Comparison of ENCODE assay signal across 8 cellular contexts in the genomic region with DNA sequence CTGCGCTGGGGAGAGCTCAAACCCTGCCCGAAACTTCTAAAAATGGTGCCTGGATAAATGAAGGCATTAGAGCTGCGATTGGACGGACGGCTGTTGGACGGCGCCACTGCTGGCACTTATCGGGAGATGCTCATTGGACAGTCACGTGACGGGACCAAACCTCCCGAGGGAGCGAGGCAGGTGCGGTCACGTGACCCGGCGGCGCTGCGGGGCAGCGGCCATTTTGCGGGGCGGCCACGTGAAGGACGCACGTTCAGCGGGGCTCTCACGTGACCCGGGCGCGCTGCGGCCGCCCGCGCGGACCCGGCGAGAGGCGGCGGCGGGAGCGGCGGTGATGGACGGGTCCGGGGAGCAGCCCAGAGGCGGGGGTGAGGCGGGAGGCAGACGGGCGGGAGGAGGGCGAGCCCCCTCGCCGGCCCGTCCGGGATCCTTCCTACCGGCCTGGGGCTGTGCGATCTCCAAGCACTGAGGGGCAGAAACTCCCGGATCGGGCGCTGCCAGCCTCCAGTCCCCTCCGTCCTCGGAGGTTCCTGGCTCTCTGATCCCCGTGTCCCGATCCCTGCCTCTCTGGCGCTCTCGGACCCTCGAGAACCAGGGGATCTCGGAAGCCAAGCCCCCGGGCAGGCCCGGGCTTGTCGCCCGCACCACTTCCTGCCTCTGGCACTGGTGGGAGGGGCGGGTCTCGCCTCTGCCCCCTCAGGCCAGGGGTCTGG. TPM values are rescaled to one million over a fixed set of nuclear protein-coding genes. Genes with fewer than 3 reads are reported as not detected.
DNase-seq lines count a peak whose midpoint lies in the region; ATAC-seq and TF ChIP-seq lines count a peak whose summit lies in the region.

A gene (plus strand): TSS at position 281 of the 713 bp plus-strand sequence. CDS start 54 bp downstream, at position 335.

- TF ChIP-seq CTCF in GM10248 (IDR thresholded peaks at IDR 0.05; ENCODE audit: control extremely low read depth, extremely low read depth, low read depth, missing control alignments) = no peak
- no peak for TF ChIP-seq CTCF in osteoblast (IDR thresholded peaks at IDR 0.05; ENCODE audit: extremely low read depth, low read depth, low read length)
- peak in 1 of 3 experiments; percentile 29 for TF ChIP-seq CTCF in testis (IDR thresholded peaks at IDR 0.05)

- TF ChIP-seq POLR2A in testis (IDR thresholded peaks at IDR 0.05) = no peak

- H3K9me3 ChIP-seq in osteoblast (ENCODE audit: low read depth, low read length) (no peaks in the 10 kb centered on the region), testis (no peaks in the 10 kb centered on the region)

- no peaks in the 10 kb centered on the region for H3K27me3 ChIP-seq in osteoblast (ENCODE audit: insufficient read depth, low read length)
- H3K27me3 ChIP-seq in testis = no peaks in the 10 kb centered on the region

- 0% methylated on average over 8 to 71 of the region's 71 CpGs for WGBS in testis, 2 donors

- H3K36me3 Mint-ChIP-seq in activated naive CD8-positive, alpha-beta T cell = peaks cover 3% of the 10 kb centered on the region

- peak within 1 kb of the TSS; percentile 96 for H3K4me3 ChIP-seq in osteoblast (ENCODE audit: insufficient read depth, low read length)
- peak within 1 kb of the TSS; percentile 81 to 82 for H3K4me3 ChIP-seq in testis

- CTCF ChIA-PET in GM10248 (lab: Yijun Ruan, JAX) = interaction anchor here (1.1 to 2.1 kb wide), 2 partner anchors 16 to 45 kb away, joined by 3 to 11 read pairs; no protein-coding TSS in a partner anchor

- intact Hi-C loops in testis (cut with DNase I; ENCODE audit: low total_unique reads) = no loop called here

- peak; percentile 77 for ATAC-seq in HG02588 (IDR thresholded peaks at IDR 0.05; ENCODE audit: unreplicated experiment)

- peaks cover 32% of the 10 kb centered on the region for H3K79me2 ChIP-seq in osteoblast (ENCODE audit: insufficient read depth, low read length)

- peaks cover 17% of the 10 kb centered on the region for H3K4me1 ChIP-seq in osteoblast (ENCODE audit: insufficient read depth, low read length)
- H3K4me1 ChIP-seq in testis = peaks cover 10% of the 10 kb centered on the region

- no peaks in the 10 kb centered on the region for H3K9me3 Mint-ChIP-seq in activated naive CD8-positive, alpha-beta T cell (ENCODE audit: low read depth)

- peak within 1 kb of the TSS; percentile 89 for H3K27ac ChIP-seq in osteoblast (ENCODE audit: low read depth, low read length)
- peak within 1 kb of the TSS; percentile 73 to 83 for H3K27ac ChIP-seq in testis

- H4K20me1 ChIP-seq in osteoblast (ENCODE audit: insufficient read depth, low read length) = no peaks in the 10 kb centered on the region

- H3K4me1 Mint-ChIP-seq in activated naive CD8-positive, alpha-beta T cell (ENCODE audit: low read depth) = peaks cover 26% of the 10 kb centered on the region

- H3K4me2 ChIP-seq in osteoblast (ENCODE audit: insufficient read depth, low read length) = peak within 1 kb of the TSS; percentile 98

- peak within 1 kb of the TSS; percentile 92 for H3K27ac Mint-ChIP-seq in activated naive CD8-positive, alpha-beta T cell

- H3K36me3 ChIP-seq in osteoblast (ENCODE audit: insufficient read depth, low read length) (peaks cover 21% of the 10 kb centered on the region), testis (ENCODE audit: low read depth, missing control alignments) (no peaks in the 10 kb centered on the region)

- no peaks in the 10 kb centered on the region for H3K27me3 Mint-ChIP-seq in activated naive CD8-positive, alpha-beta T cell

- peak within 1 kb of the TSS; percentile 90 for H3K4me3 Mint-ChIP-seq in activated naive CD8-positive, alpha-beta T cell

- peak within 1 kb of the TSS; percentile 100 for H2AFZ ChIP-seq in osteoblast (ENCODE audit: low read length)

- POLR2A ChIA-PET in GM10248 (lab: Yijun Ruan, JAX) = interaction anchor here (0.6 to 3.9 kb wide), 7 partner anchors 9 to 79 kb away, joined by 3 to 14 read pairs (median 3); a partner anchor contains a TSS

- peak; percentile 98 for DNase-seq in GM10248 (ENCODE audit: extremely low spot score)
- DNase-seq in NCI-H1092 treated with DMSO at 0.1 percent for 48 hours (lab: John Stamatoyannopoulos, UW) = peak; percentile 90
- DNase-seq in SKM-1 treated with dmso at 0.1 percent for 144 hours (lab: John Stamatoyannopoulos, UW; ENCODE audit: unreplicated experiment) = peak; percentile 71
- DNase-seq in glomerular visceral epithelial cell (ENCODE audit: extremely low spot score) = peak; percentile 94
- peak; percentile 99 for DNase-seq in osteoblast (ENCODE audit: insufficient read length, low spot score, missing footprints)
- peak; percentile 97 for DNase-seq in testis

RNA-seq across cellular contexts. Expression of the gene that starts here (rescaled TPM):
- total RNA-seq in osteoblast (78.4 and 78.9 TPM in 2 replicates), testis (10 to 100 TPM; 50.1 to 52.1 TPM)
- polyA plus RNA-seq in testis (ENCODE audit: insufficient read depth, low read depth, low replicate concordance) = 48.7 TPM

Comparison
In these comparisons a context has a peak if more than half of its experiments do, and no peak if none do; other contexts are left out.
1. Peak in every context shown above with its lines: DNase-seq, ATAC-seq, H3K4me3 ChIP-seq and H3K27ac ChIP-seq.